In genomic region chr1:158285756-158286241, GRCh38 we compare ENCODE assay signal across 2 cellular contexts.
A peak's percentile ranks its signal among the peaks of the same experiment; 100 is the strongest.
TF ChIP-seq lines count a peak whose summit lies in the region.

No MANE protein-coding gene starts in this region.

TF ChIP-seq in liver, 16 proteins besides CTCF, POLR2A, EP300 and RAD21:
- TF ChIP-seq ZBTB33 (IDR thresholded peaks at IDR 0.05) (no peak), REST (IDR thresholded peaks at IDR 0.05) (no peak), EGR1 (IDR thresholded peaks at IDR 0.05; ENCODE audit: low read depth in 2 of 2) (peak in 1 of 2 donors; percentile 6), HNF4G (IDR thresholded peaks at IDR 0.05) (no peak), MAX (IDR thresholded peaks at IDR 0.05) (peak; percentile 45), RXRA (IDR thresholded peaks at IDR 0.05) (peak in 1 of 2 donors; percentile 4), JUND (IDR thresholded peaks at IDR 0.05) (no peak)

TF ChIP-seq in HepG2, 621 proteins besides CTCF, POLR2A, EP300 and RAD21:
- TF ChIP-seq SNRNP70 (IDR thresholded peaks at IDR 0.05; ENCODE audit: low read depth, low read length), result no peak
- TF ChIP-seq KDM6A (CRISPR knock-in tag; IDR thresholded peaks at IDR 0.05; ENCODE audit: low read depth), result no peak
- no peak for TF ChIP-seq E2F2 (CRISPR knock-in tag; IDR thresholded peaks at IDR 0.05; ENCODE audit: borderline replicate concordance)
- no peak for TF ChIP-seq ZNF546 (CRISPR knock-in tag; conservative IDR thresholded peaks at IDR 0.05)
- no peak for TF ChIP-seq TCF7L2 (IDR thresholded peaks at IDR 0.05; ENCODE audit: low read depth, low read length)
- TF ChIP-seq KLF11 (CRISPR knock-in tag; IDR thresholded peaks at IDR 0.05), result no peak
- no peak for TF ChIP-seq NR3C1 (CRISPR knock-in tag; IDR thresholded peaks at IDR 0.05)
- TF ChIP-seq HNRNPL (IDR thresholded peaks at IDR 0.05; ENCODE audit: low read depth, low read length), result no peak
- TF ChIP-seq SMARCC2 (IDR thresholded peaks at IDR 0.05), result no peak
- no peak for TF ChIP-seq SMAD9 (CRISPR knock-in tag; IDR thresholded peaks at IDR 0.05)
- no peak for TF ChIP-seq IRF1 (CRISPR knock-in tag; IDR thresholded peaks at IDR 0.05; ENCODE audit: low read depth)
- no peak for TF ChIP-seq GLMP (CRISPR knock-in tag; IDR thresholded peaks at IDR 0.05; ENCODE audit: borderline replicate concordance)
- TF ChIP-seq ZFP41 (CRISPR knock-in tag; IDR thresholded peaks at IDR 0.05; ENCODE audit: borderline replicate concordance), result no peak
- TF ChIP-seq MAX (IDR thresholded peaks at IDR 0.05), result no peak
- no peak for TF ChIP-seq PTBP1 (IDR thresholded peaks at IDR 0.05; ENCODE audit: low read depth, low read length, poor library complexity, severe bottlenecking)
- TF ChIP-seq ZNF512B (CRISPR knock-in tag; IDR thresholded peaks at IDR 0.05; ENCODE audit: borderline replicate concordance), result no peak
- TF ChIP-seq ZNF704 (CRISPR knock-in tag; IDR thresholded peaks at IDR 0.05; ENCODE audit: borderline replicate concordance), result no peak
- no peak for TF ChIP-seq MXI1 (IDR thresholded peaks at IDR 0.05; ENCODE audit: borderline replicate concordance, low read depth, low read length)
- TF ChIP-seq ZNF12 (CRISPR knock-in tag; IDR thresholded peaks at IDR 0.05), result no peak
